Comparison of ENCODE assay signal across 18 cellular contexts in genomic region chr13:46121033-46121432, GRCh38. TPM values are rescaled to one million over a fixed set of nuclear protein-coding genes. Genes with fewer than 3 reads are reported as not detected.
"Had no signal": no experiment of that assay in that cellular context is flagged by ENCODE, and none has a peak within 500 bp of the region (broad histone marks: within the 10 kb centered on the region; RNA-seq: fewer than 3 reads in every experiment).

No MANE protein-coding gene starts in this region.

- H3K36me3 ChIP-seq: sigmoid colon had no signal

- H3K4me3 ChIP-seq: psoas muscle, sigmoid colon had no signal

- H3K4me1 ChIP-seq: psoas muscle, sigmoid colon had no signal

- ATAC-seq: left colon; psoas muscle; stimulated activated naive B cell treated with anti-CD40 and anti-IgM and Interleukin-4, amounts not matched to agents 10 μg/mL and 1 μg/mL and 100 μg/mL, for 72 hours had no signal

- H3K27me3 ChIP-seq: sigmoid colon had no signal

- H3K27ac ChIP-seq: epithelial cell of prostate, psoas muscle, sigmoid colon had no signal

- H3K9me3 ChIP-seq: psoas muscle, sigmoid colon had no signal

- DNase-seq: activated CD4-positive, alpha-beta memory T cell treated with anti-CD3 and anti-CD28 coated beads, Interleukin-2, amount 10 ng/mL, durations not matched to agents 7 days and 5 days; activated CD4-positive, alpha-beta T cell treated with anti-CD3 and anti-CD28 coated beads for 1 hour; activated naive CD4-positive, alpha-beta T cell; caudate nucleus; cortex of kidney; effector memory CD4-positive, alpha-beta T cell; left colon; mesenchymal stem cell; occipital lobe; psoas muscle; sigmoid colon; stimulated activated CD4-positive, alpha-beta T cell treated with anti-CD3 and anti-CD28 coated beads, Interleukin-2, amount 100 ng/mL, for 24 hours; stimulated activated naive B cell treated with anti-CD40 and anti-IgM and Interleukin-4, amounts not matched to agents 10 μg/mL and 1 μg/mL and 100 μg/mL, for 72 hours had no signal

RNA-seq across cellular contexts. Expression of gene CPB2, which starts 16.2 kb away (rescaled TPM):
- total RNA-seq: activated CD4-positive, alpha-beta memory T cell treated with anti-CD3 and anti-CD28 coated beads, Interleukin-2, amount 10 ng/mL, durations not matched to agents 7 days and 5 days; glomerular endothelial cell; left colon; natural killer cell treated with Interleukin-12 subunit alpha and Interleukin-12 subunit beta and Interleukin-15 and Interleukin-18, amount 100 ng/mL, for 72 hours; occipital lobe; psoas muscle; sigmoid colon; T-helper 2 cell treated with Interferon-gamma antibody and Interleukin-4, amounts not matched to agents 100 ng/mL and 5 ng/mL, for 36 hours; urinary bladder had no signal
